In the genomic region with DNA sequence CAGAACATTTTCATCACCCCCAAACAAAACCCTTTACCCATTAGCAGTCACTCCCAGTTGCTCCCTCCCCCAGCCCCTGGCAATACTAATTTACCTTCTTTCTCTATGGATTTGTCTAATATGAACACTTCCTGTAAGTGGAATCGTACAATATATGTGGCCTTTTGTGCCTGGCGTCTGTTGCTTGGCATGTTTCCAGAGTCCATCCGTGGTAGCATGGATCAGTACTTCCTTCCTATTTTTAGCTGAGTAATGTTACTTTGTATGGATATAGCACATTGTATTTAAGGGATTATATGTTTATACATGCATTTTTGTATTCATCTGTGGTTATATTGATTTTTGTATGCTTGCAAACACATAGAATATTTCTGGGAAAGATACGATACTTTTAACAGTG, we compare ENCODE assay signal across 21 cellular contexts. TPM values are rescaled to one million over a fixed set of nuclear protein-coding genes. Genes with fewer than 3 reads are reported as not detected.
"Had no signal": no experiment of that assay in that cellular context is flagged by ENCODE, and none has a peak within 500 bp of the region (broad histone marks: within the 10 kb centered on the region; RNA-seq: fewer than 3 reads in every experiment).

No MANE protein-coding gene starts in this region.

- DNase-seq: effector CD4-positive, alpha-beta T cell; endodermal cell; gastrocnemius medialis; heart right ventricle; hypothalamus; islet precursor cell; naive thymus-derived CD8-positive, alpha-beta T cell; posterior cingulate gyrus; spleen; stimulated activated CD4-positive, alpha-beta T cell treated with anti-CD3 and anti-CD28 coated beads, Interleukin-15, amount 100 ng/mL, for 24 hours; stimulated activated CD4-positive, alpha-beta T cell treated with anti-CD3 and anti-CD28 coated beads, Interleukin-1b, Interleukin-23, amount 100 ng/mL, for 48 hours; stimulated activated CD4-positive, alpha-beta T cell treated with anti-CD3 and anti-CD28 coated beads, Interleukin-4, amount 100 ng/mL, for 24 hours; stimulated activated naive B cell treated with anti-CD40 and anti-IgM and Interleukin-4, amounts not matched to agents 10 μg/mL and 1 μg/mL and 100 μg/mL, for 72 hours; stimulated activated naive CD8-positive, alpha-beta T cell treated with anti-CD3 and anti-CD28 coated beads, Interleukin-15, amount 100 ng/mL, for 72 hours; testis; upper lobe of right lung had no signal

- ATAC-seq: gastrocnemius medialis; heart right ventricle; left lobe of liver; mucosa of descending colon; naive thymus-derived CD8-positive, alpha-beta T cell; sciatic nerve; stimulated activated naive B cell treated with anti-CD40 and anti-IgM and Interleukin-4, amounts not matched to agents 10 μg/mL and 1 μg/mL and 100 μg/mL, for 72 hours; stimulated activated naive CD8-positive, alpha-beta T cell treated with anti-CD3 and anti-CD28 coated beads, Interleukin-15, amount 100 ng/mL, for 72 hours; upper lobe of right lung had no signal

RNA-seq across cellular contexts. Expression of gene PPEF1, which starts 48.2 kb away (rescaled TPM):
- total RNA-seq: left lobe of liver, pulmonary artery endothelial cell, sciatic nerve, vagina had no signal
